ENCODE assay signal across 1 cellular context in the genomic region with DNA sequence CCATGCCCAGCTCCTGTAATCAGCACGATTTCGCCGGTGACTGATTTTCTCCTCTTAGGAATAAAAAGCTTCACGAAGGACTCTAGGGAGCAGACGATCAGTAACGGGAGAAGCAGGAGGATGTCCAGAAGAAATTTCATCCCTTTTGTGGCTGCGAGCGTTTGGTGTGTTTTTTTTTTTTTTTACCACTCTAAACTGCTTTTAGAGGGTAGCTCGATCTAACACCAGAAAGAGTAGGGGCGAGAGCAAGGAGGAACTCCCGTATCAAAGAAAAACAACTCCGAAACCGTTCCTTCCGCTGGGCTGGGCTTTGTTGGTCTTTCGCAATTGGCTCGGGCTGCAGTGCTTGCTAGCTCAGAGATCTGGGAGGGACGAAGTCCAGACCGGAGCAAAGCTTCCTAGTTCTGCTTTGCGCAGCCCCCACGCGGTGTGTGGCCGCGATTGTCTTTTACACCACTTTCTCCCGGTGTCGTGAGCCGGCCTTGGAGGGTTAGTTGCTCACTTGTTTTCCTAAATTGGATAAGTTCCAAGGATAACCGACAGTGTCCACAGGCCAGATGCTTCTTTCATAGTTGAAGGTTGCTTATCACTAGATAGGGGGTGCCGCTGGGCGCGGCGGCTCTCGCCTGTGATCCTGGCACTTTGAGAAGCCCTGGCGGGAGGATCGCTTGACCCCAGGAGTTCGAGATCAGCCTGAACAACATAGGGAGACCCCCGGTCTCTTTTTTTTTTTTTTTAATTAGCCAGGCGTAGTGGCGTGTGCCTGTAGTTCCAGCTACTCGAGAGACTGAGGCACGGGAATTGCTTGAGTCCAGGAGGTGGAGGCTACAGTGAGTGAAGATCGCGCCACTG.
TF ChIP-seq lines count a peak whose summit lies in the region.

A gene with protein sequence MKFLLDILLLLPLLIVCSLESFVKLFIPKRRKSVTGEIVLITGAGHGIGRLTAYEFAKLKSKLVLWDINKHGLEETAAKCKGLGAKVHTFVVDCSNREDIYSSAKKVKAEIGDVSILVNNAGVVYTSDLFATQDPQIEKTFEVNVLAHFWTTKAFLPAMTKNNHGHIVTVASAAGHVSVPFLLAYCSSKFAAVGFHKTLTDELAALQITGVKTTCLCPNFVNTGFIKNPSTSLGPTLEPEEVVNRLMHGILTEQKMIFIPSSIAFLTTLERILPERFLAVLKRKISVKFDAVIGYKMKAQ (minus strand): TSS at position 258 of the 852 bp plus-strand sequence. CDS start 118 bp downstream, at position 140.

TF ChIP-seq in K562, 482 proteins besides CTCF, POLR2A, EP300 and RAD21 (continued from another document and continues in another):
- TF ChIP-seq, protein P1, sequence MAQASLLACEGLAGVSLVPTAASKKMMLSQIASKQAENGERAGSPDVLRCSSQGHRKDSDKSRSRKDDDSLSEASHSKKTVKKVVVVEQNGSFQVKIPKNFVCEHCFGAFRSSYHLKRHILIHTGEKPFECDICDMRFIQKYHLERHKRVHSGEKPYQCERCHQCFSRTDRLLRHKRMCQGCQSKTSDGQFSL (CRISPR knock-in tag; IDR thresholded peaks at IDR 0.05): peak; percentile 71
- TF ChIP-seq, protein P1 (tag; IDR thresholded peaks at IDR 0.05): peak in 1 of 2 experiments; percentile 69; a peak in 2 of 4 replicates
- TF ChIP-seq POU5F1 (IDR thresholded peaks at IDR 0.05; ENCODE audit: borderline replicate concordance, low read depth, low read length, partially characterized antibody) (peak; percentile 21), EP400 (IDR thresholded peaks at IDR 0.05) (peak; percentile 85), U2AF1 (optimal IDR thresholded peaks at IDR 0.05; ENCODE audit: low read depth, low read length) (no peak), SMAD3 (CRISPR knock-in tag; conservative IDR thresholded peaks at IDR 0.05) (no peak), MEIS2 (IDR thresholded peaks at IDR 0.05; ENCODE audit: partially characterized antibody) (peak; percentile 28), NR1H2 (CRISPR knock-in tag; IDR thresholded peaks at IDR 0.05) (no peak), RFX1 (IDR thresholded peaks at IDR 0.05) (no peak), MXI1 (IDR thresholded peaks at IDR 0.05; ENCODE audit: low read depth, low read length) (no peak; the same call in 1 of the 2 replicates), NFIX (CRISPR knock-in tag; IDR thresholded peaks at IDR 0.05; ENCODE audit: low read depth) (no peak), NR2F6 (CRISPR knock-in tag; IDR thresholded peaks at IDR 0.05) (no peak), NCOA4 (IDR thresholded peaks at IDR 0.05; ENCODE audit: partially characterized antibody) (no peak), RFX7 (CRISPR knock-in tag; IDR thresholded peaks at IDR 0.05) (no peak), ZNF384 (IDR thresholded peaks at IDR 0.05; ENCODE audit: low read depth, low read length) (peak; percentile 34; the same call in 1 of the 2 replicates), ELF1 (tag; IDR thresholded peaks at IDR 0.05) (no peak), TCF7 (IDR thresholded peaks at IDR 0.05; ENCODE audit: borderline replicate concordance) (0 out of 2 replicates have a peak, but pooled peaks have one; percentile 61), CREB1 (IDR thresholded peaks at IDR 0.05) (peak; percentile 16; the same call in 1 of the 2 replicates), CREB1 (CRISPR knock-in tag; IDR thresholded peaks at IDR 0.05) (no peak), ZNF695 (CRISPR knock-in tag; IDR thresholded peaks at IDR 0.05) (no peak), MITF (IDR thresholded peaks at IDR 0.05) (peak; percentile 32; the same call in 1 of the 2 replicates), BHLHE40 (IDR thresholded peaks at IDR 0.05; ENCODE audit: low read length) (peak; percentile 22; the same call in 1 of the 2 replicates), SIN3A (IDR thresholded peaks at IDR 0.05; ENCODE audit: borderline replicate concordance in 2 of 2, control insufficient read depth in 1 of 2, low read depth in 2 of 2, low read length in 2 of 2) (peak; percentile 47 to 54; a peak in 1 of 4 replicates), HDAC1 (IDR thresholded peaks at IDR 0.05) (peak in 1 of 2 experiments; percentile 67; a peak in 2 of 4 replicates), NELFE (IDR thresholded peaks at IDR 0.05; ENCODE audit: insufficient read depth, insufficient read length) (no peak), FOXA1 (IDR thresholded peaks at IDR 0.05; ENCODE audit: borderline replicate concordance) (no peak), ZNF232 (CRISPR knock-in tag; IDR thresholded peaks at IDR 0.05) (no peak), FOXK2 (conservative IDR thresholded peaks at IDR 0.05 in 1 of 2, IDR thresholded peaks at IDR 0.05 in 1 of 2; ENCODE audit: low read depth in 2 of 2) (peak; percentile 60 to 69; a peak in 3 of 4 replicates), HDAC2 (IDR thresholded peaks at IDR 0.05) (peak; percentile 84), PHF8 (IDR thresholded peaks at IDR 0.05; ENCODE audit: borderline replicate concordance, low read length) (peak; percentile 73)
- TF ChIP-seq, protein P2, sequence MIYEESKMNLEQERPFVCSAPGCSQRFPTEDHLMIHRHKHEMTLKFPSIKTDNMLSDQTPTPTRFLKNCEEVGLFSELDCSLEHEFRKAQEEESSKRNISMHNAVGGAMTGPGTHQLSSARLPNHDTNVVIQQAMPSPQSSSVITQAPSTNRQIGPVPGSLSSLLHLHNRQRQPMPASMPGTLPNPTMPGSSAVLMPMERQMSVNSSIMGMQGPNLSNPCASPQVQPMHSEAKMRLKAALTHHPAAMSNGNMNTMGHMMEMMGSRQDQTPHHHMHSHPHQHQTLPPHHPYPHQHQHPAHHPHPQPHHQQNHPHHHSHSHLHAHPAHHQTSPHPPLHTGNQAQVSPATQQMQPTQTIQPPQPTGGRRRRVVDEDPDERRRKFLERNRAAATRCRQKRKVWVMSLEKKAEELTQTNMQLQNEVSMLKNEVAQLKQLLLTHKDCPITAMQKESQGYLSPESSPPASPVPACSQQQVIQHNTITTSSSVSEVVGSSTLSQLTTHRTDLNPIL (CRISPR knock-in tag; IDR thresholded peaks at IDR 0.05): no peak
- TF ChIP-seq, protein P3, sequence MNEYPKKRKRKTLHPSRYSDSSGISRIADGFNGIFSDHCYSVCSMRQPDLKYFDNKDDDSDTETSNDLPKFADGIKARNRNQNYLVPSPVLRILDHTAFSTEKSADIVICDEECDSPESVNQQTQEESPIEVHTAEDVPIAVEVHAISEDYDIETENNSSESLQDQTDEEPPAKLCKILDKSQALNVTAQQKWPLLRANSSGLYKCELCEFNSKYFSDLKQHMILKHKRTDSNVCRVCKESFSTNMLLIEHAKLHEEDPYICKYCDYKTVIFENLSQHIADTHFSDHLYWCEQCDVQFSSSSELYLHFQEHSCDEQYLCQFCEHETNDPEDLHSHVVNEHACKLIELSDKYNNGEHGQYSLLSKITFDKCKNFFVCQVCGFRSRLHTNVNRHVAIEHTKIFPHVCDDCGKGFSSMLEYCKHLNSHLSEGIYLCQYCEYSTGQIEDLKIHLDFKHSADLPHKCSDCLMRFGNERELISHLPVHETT (CRISPR knock-in tag; conservative IDR thresholded peaks at IDR 0.05 in 1 of 2, IDR thresholded peaks at IDR 0.05 in 1 of 2): peak in 1 of 2 experiments; percentile 45; a peak in 1 of 4 replicates
- TF ChIP-seq, protein P4, sequence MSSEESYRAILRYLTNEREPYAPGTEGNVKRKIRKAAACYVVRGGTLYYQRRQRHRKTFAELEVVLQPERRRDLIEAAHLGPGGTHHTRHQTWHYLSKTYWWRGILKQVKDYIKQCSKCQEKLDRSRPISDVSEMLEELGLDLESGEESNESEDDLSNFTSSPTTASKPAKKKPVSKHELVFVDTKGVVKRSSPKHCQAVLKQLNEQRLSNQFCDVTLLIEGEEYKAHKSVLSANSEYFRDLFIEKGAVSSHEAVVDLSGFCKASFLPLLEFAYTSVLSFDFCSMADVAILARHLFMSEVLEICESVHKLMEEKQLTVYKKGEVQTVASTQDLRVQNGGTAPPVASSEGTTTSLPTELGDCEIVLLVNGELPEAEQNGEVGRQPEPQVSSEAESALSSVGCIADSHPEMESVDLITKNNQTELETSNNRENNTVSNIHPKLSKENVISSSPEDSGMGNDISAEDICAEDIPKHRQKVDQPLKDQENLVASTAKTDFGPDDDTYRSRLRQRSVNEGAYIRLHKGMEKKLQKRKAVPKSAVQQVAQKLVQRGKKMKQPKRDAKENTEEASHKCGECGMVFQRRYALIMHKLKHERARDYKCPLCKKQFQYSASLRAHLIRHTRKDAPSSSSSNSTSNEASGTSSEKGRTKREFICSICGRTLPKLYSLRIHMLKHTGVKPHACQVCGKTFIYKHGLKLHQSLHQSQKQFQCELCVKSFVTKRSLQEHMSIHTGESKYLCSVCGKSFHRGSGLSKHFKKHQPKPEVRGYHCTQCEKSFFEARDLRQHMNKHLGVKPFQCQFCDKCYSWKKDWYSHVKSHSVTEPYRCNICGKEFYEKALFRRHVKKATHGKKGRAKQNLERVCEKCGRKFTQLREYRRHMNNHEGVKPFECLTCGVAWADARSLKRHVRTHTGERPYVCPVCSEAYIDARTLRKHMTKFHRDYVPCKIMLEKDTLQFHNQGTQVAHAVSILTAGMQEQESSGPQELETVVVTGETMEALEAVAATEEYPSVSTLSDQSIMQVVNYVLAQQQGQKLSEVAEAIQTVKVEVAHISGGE (CRISPR knock-in tag; IDR thresholded peaks at IDR 0.05): no peak; a peak in 1 of 6 replicates
- TF ChIP-seq, protein P5, sequence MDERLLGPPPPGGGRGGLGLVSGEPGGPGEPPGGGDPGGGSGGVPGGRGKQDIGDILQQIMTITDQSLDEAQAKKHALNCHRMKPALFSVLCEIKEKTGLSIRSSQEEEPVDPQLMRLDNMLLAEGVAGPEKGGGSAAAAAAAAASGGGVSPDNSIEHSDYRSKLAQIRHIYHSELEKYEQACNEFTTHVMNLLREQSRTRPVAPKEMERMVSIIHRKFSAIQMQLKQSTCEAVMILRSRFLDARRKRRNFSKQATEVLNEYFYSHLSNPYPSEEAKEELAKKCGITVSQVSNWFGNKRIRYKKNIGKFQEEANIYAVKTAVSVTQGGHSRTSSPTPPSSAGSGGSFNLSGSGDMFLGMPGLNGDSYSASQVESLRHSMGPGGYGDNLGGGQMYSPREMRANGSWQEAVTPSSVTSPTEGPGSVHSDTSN (CRISPR knock-in tag; IDR thresholded peaks at IDR 0.05; ENCODE audit: low read depth): no peak
- TF ChIP-seq, protein P5 (tag; conservative IDR thresholded peaks at IDR 0.05; ENCODE audit: low read depth): no peak
- TF ChIP-seq, protein P6, sequence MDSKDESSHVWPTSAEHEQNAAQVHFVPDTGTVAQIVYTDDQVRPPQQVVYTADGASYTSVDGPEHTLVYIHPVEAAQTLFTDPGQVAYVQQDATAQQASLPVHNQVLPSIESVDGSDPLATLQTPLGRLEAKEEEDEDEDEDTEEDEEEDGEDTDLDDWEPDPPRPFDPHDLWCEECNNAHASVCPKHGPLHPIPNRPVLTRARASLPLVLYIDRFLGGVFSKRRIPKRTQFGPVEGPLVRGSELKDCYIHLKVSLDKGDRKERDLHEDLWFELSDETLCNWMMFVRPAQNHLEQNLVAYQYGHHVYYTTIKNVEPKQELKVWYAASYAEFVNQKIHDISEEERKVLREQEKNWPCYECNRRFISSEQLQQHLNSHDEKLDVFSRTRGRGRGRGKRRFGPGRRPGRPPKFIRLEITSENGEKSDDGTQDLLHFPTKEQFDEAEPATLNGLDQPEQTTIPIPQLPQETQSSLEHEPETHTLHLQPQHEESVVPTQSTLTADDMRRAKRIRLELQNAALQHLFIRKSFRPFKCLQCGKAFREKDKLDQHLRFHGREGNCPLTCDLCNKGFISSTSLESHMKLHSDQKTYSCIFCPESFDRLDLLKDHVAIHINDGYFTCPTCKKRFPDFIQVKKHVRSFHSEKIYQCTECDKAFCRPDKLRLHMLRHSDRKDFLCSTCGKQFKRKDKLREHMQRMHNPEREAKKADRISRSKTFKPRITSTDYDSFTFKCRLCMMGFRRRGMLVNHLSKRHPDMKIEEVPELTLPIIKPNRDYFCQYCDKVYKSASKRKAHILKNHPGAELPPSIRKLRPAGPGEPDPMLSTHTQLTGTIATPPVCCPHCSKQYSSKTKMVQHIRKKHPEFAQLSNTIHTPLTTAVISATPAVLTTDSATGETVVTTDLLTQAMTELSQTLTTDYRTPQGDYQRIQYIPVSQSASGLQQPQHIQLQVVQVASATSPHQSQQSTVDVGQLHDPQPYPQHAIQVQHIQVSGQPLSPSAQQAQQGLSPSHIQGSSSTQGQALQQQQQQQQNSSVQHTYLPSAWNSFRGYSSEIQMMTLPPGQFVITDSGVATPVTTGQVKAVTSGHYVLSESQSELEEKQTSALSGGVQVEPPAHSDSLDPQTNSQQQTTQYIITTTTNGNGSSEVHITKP (IDR thresholded peaks at IDR 0.05; ENCODE audit: partially characterized antibody): peak; percentile 52
